Comparison of ENCODE assay signal across 11 cellular contexts in genomic region chr16:57998992-57999365, GRCh38. TPM values are rescaled to one million over a fixed set of nuclear protein-coding genes. Genes with fewer than 3 reads are reported as not detected.
A peak's percentile ranks its signal among the peaks of the same experiment; 100 is the strongest.
DNase-seq lines count a peak whose midpoint lies in the region; ATAC-seq and TF ChIP-seq lines count a peak whose summit lies in the region.
"Had no signal": no experiment of that assay in that cellular context is flagged by ENCODE, and none has a peak within 500 bp of the region (broad histone marks: within the 10 kb centered on the region; RNA-seq: fewer than 3 reads in every experiment).

No MANE protein-coding gene starts in this region.

- H3K27ac ChIP-seq in GM23338 (ENCODE audit: low read depth) (no peak overlapping the region), SJSA1 (0 out of 2 replicates have a peak overlapping the region, but pooled peaks have one; percentile 60), epithelial cell of prostate (peak overlapping the region; percentile 86)

- H3K9me2 ChIP-seq in GM23338 (ENCODE audit: insufficient read depth), result no peaks in the 10 kb centered on the region

- H3K4me3 ChIP-seq in GM23338 (peak overlapping the region; percentile 95; the same call in 1 of the 2 replicates), SJSA1 (no peak overlapping the region; the same call in 1 of the 2 replicates)

- H3K79me2 ChIP-seq in GM23338 (replicated peaks; ENCODE audit: insufficient read depth), result 0 out of 2 replicates have a peak, but pooled peaks cover 6% of the 10 kb centered on the region

- peaks cover under 1% of the 10 kb centered on the region; the same call in 1 of the 2 replicates for H4K20me1 ChIP-seq in GM23338 (replicated peaks; ENCODE audit: insufficient read depth)

- H3K9me3 Mint-ChIP-seq in GM23338, result no peaks in the 10 kb centered on the region; the same call in 2 of the 3 replicates
- no peaks in the 10 kb centered on the region for H3K9me3 Mint-ChIP-seq in progenitor cell of endocrine pancreas (ENCODE audit: low read depth)

- no peak overlapping the region for H2AFZ ChIP-seq in GM23338

- H3K4me3 Mint-ChIP-seq in GM23338 (peak overlapping the region; percentile 64), progenitor cell of endocrine pancreas (ENCODE audit: low read depth) (peak overlapping the region; percentile 75)

- H3K4me1 ChIP-seq in GM23338 (ENCODE audit: insufficient read depth) (peaks cover 8% of the 10 kb centered on the region), SJSA1 (replicated peaks) (peaks cover 42% of the 10 kb centered on the region)

- no peak for TF ChIP-seq CTCF in GM23338 (conservative IDR thresholded peaks at IDR 0.05; ENCODE audit: low read depth in 2 of 2)
- no peak for TF ChIP-seq CTCF in progenitor cell of endocrine pancreas (IDR thresholded peaks at IDR 0.05; ENCODE audit: unreplicated experiment)

- peaks cover 24% of the 10 kb centered on the region for H3K4me1 Mint-ChIP-seq in GM23338
- H3K4me1 Mint-ChIP-seq in progenitor cell of endocrine pancreas (ENCODE audit: low read depth), result peaks cover 11% of the 10 kb centered on the region

- H3K9me3 ChIP-seq in SJSA1 (replicated peaks), result no peaks in the 10 kb centered on the region

- H3K36me3 Mint-ChIP-seq in GM23338 (ENCODE audit: low read depth), result peaks cover 24% of the 10 kb centered on the region
- H3K36me3 Mint-ChIP-seq in progenitor cell of endocrine pancreas (ENCODE audit: insufficient read depth), result peaks cover 12% of the 10 kb centered on the region

- H3K27ac Mint-ChIP-seq in GM23338 (no peak overlapping the region), progenitor cell of endocrine pancreas (peak overlapping the region; percentile 53)

- peaks cover 7% of the 10 kb centered on the region for H3F3A ChIP-seq in GM23338 (replicated peaks; ENCODE audit: low read depth)

- peak overlapping the region; percentile 88; the same call in 1 of the 2 replicates for H3K4me2 ChIP-seq in GM23338

- ATAC-seq in GM23338, result no peak
- no peak for ATAC-seq in HG03571 (IDR thresholded peaks at IDR 0.05; ENCODE audit: unreplicated experiment)

- H3K36me3 ChIP-seq in GM23338 (ENCODE audit: insufficient read depth), result no peaks in the 10 kb centered on the region; the same call in 1 of the 2 replicates
- peaks cover 64% of the 10 kb centered on the region for H3K36me3 ChIP-seq in SJSA1

- H3K27me3 Mint-ChIP-seq in GM23338 (ENCODE audit: insufficient read depth, low read depth, poor library complexity), result peaks cover 12% of the 10 kb centered on the region
- H3K27me3 Mint-ChIP-seq in progenitor cell of endocrine pancreas, result no peaks in the 10 kb centered on the region

- H3K27me3 ChIP-seq in GM23338 (ENCODE audit: insufficient read depth), result no peaks in the 10 kb centered on the region
- H3K27me3 ChIP-seq in SJSA1 (replicated peaks), result no peaks in the 10 kb centered on the region

- DNase-seq in GM23338 (ENCODE audit: low spot score) (no peak), SJSA1 (ENCODE audit: low read depth in 1 of 2, low spot score in 2 of 2) (no peak), epithelial cell of prostate (ENCODE audit: low read depth, low spot score) (no peak), progenitor cell of endocrine pancreas (ENCODE audit: low spot score, unreplicated experiment) (no peak), DMS 273 (lab: John Stamatoyannopoulos, UW; ENCODE audit: unreplicated experiment) (no peak), GOT3 (lab: John Stamatoyannopoulos, UW) (no peak), OCI-M1 (lab: John Stamatoyannopoulos, UW) (no peak)
- DNase-seq: NCI-H2029 treated with DMSO at 0.1 percent for 48 hours had no signal

TF ChIP-seq in GM23338, 12 proteins besides CTCF, POLR2A, EP300 and RAD21 (continues in another document):
- no peak for TF ChIP-seq EZH2phosphoT487 (IDR thresholded peaks at IDR 0.05; ENCODE audit: unreplicated experiment)
- no peak for TF ChIP-seq POLR2AphosphoS5 (IDR thresholded peaks at IDR 0.05; ENCODE audit: low read depth)
- no peak for TF ChIP-seq STAT1 (IDR thresholded peaks at IDR 0.05; ENCODE audit: unreplicated experiment)
- TF ChIP-seq ETS1 (IDR thresholded peaks at IDR 0.05), result no peak
- TF ChIP-seq NANOG (IDR thresholded peaks at IDR 0.05; ENCODE audit: borderline replicate concordance), result no peak
- TF ChIP-seq ZNF114 (CRISPR knock-in tag; IDR thresholded peaks at IDR 0.05), result no peak
- TF ChIP-seq JUNB (IDR thresholded peaks at IDR 0.05; ENCODE audit: unreplicated experiment), result no peak
- no peak for TF ChIP-seq REST (IDR thresholded peaks at IDR 0.05; ENCODE audit: unreplicated experiment)

RNA-seq across cellular contexts. Expression of gene ZNF319, which starts 1.5 kb away (rescaled TPM):
- 4.3 and 10.0 TPM in 2 replicates for total RNA-seq in GM23338 (2014; rRNA removed; shearing (Covaris generic))
- 1.4 and 1.7 TPM in 2 replicates for polyA plus RNA-seq in GM23338 (2016; fragmentation: Nextera tagmentation; extraction: Ambion mirVana)
- total RNA-seq in SJSA1 (2014; rRNA removed; shearing (Covaris generic)), result 1.5 and 4.3 TPM in 2 replicates
- total RNA-seq in progenitor cell of endocrine pancreas, result 12.4 and 14.9 TPM in 2 replicates

RNA-seq across cellular contexts. Expression of gene USB1, which starts 2.2 kb away (rescaled TPM):
- 102 and 118 TPM in 2 replicates for total RNA-seq in GM23338 (2014; rRNA removed; shearing (Covaris generic))
- polyA plus RNA-seq in GM23338 (2016; fragmentation: Nextera tagmentation; extraction: Ambion mirVana), result 67.1 and 79.6 TPM in 2 replicates
- total RNA-seq in SJSA1 (2014; rRNA removed; shearing (Covaris generic)), result 52.9 and 68.5 TPM in 2 replicates
- total RNA-seq in progenitor cell of endocrine pancreas, result 43.0 and 43.6 TPM in 2 replicates

RNA-seq across cellular contexts. Expression of gene MMP15, which starts 26.6 kb away (rescaled TPM):
- 72.4 and 79.1 TPM in 2 replicates for total RNA-seq in GM23338 (2014; rRNA removed; shearing (Covaris generic))
- polyA plus RNA-seq in GM23338 (2016; fragmentation: Nextera tagmentation; extraction: Ambion mirVana), result 10.9 and 11.5 TPM in 2 replicates
- total RNA-seq in SJSA1 (2014; rRNA removed; shearing (Covaris generic)), result 1.2 and 1.9 TPM in 2 replicates
- total RNA-seq in progenitor cell of endocrine pancreas, result 77.6 and 85.0 TPM in 2 replicates

RNA-seq across cellular contexts. Expression of gene CNGB1, which starts 28.1 kb away (rescaled TPM):
- total RNA-seq in GM23338 (2014; rRNA removed; shearing (Covaris generic)), result not detected in 2 replicates
- polyA plus RNA-seq in GM23338 (2016; fragmentation: Nextera tagmentation; extraction: Ambion mirVana), result not detected in 2 replicates
- total RNA-seq in SJSA1 (2014; rRNA removed; shearing (Covaris generic)), result 0.13 TPM in 1 of 2 replicates, not detected in the other
- total RNA-seq in progenitor cell of endocrine pancreas, result not detected in 2 replicates
- total RNA-seq: dermis microvascular lymphatic vessel endothelial cell, omental fat pad had no signal

Comparison
In these comparisons a context has a peak if more than half of its experiments do, and no peak if none do; other contexts are left out.
1. RNA of gene MMP15, which starts 26.6 kb away (total RNA-seq): 77.6 to 85.0 TPM in progenitor cell of endocrine pancreas and 72.4 to 79.1 TPM in GM23338; 1.2 to 1.9 TPM in SJSA1; every median in the first group is over 10 times any median in the second.